In the genomic region with DNA sequence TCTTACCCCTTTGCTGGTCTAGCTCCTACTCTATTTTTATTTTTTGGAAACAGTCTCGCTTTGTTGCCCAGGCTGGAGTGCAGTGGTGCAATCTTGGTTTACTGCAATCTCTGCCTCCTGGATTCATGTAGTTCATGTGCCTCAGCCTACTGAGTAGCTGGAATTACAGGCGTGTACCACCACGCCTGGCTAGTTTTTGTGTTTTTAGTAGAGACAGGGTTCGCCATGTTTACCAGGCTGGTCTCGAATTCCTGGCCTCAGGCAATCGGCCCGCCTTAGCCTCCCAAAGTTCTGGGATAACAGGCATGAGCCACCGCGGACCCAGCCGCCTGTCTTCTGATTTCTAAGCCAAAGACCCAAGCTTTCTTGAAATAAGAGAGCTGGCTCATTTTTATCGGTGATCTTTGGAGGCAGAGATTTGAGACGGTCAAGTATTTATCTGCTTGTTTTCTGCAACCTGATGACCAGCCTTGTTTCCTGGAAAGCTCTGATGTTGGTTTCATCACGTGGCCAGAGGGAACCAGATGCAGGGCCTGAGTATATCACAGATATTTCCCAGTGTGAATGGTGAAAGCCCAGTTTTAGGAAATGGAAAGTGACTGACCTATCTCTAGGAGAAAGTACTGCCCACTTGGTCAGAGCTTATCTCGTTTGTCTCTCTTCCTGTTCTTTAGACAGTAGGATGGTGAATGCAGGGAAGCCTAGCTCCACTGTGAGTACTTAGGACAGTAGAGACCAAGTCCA, we compare ENCODE assay signal across 1 cellular context.
A peak's percentile ranks its signal among the peaks of the same experiment; 100 is the strongest.
TF ChIP-seq lines count a peak whose summit lies in the region.

No MANE protein-coding gene starts in this region.

TF ChIP-seq in HepG2, 621 proteins besides CTCF, POLR2A, EP300 and RAD21:
- TF ChIP-seq HDAC6 (IDR thresholded peaks at IDR 0.05; ENCODE audit: low read depth, low read length), result no peak
- no peak for TF ChIP-seq NCOA5 (CRISPR knock-in tag; IDR thresholded peaks at IDR 0.05)
- TF ChIP-seq, protein P1, sequence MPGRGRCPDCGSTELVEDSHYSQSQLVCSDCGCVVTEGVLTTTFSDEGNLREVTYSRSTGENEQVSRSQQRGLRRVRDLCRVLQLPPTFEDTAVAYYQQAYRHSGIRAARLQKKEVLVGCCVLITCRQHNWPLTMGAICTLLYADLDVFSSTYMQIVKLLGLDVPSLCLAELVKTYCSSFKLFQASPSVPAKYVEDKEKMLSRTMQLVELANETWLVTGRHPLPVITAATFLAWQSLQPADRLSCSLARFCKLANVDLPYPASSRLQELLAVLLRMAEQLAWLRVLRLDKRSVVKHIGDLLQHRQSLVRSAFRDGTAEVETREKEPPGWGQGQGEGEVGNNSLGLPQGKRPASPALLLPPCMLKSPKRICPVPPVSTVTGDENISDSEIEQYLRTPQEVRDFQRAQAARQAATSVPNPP (CRISPR knock-in tag; IDR thresholded peaks at IDR 0.05), result no peak
- peak; percentile 5 for TF ChIP-seq RBM22 (optimal IDR thresholded peaks at IDR 0.05; ENCODE audit: low read length)
- peak; percentile 61; the same call in 1 of the 2 replicates for TF ChIP-seq PAF1 (CRISPR knock-in tag; IDR thresholded peaks at IDR 0.05)
- TF ChIP-seq ZZZ3 (CRISPR knock-in tag; IDR thresholded peaks at IDR 0.05; ENCODE audit: borderline replicate concordance), result no peak
